20 cellular contexts compared by ENCODE assay signal in the genomic region with DNA sequence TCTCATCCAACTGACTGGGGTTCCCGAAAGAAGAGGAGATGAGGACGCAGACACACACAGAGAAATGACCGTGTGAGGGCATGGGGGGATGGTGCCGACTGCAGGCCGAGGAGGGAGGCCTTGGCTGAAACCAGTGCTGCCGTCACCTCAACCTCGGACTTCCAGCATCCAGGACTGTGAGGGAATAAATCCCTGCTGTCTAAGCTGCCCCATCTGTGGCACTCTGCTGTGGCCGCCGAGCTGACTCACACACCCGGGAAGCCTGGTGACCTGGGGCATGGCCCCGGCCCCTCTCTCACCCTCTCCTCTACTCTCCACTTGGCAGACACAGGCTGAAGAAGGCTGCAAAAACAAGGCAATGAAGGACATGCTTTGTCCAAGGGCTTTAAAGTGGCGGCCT. TPM values are rescaled to one million over a fixed set of nuclear protein-coding genes. Genes with fewer than 3 reads are reported as not detected.
DNase-seq lines count a peak whose midpoint lies in the region; ATAC-seq and TF ChIP-seq lines count a peak whose summit lies in the region.
"Had no signal": no experiment of that assay in that cellular context is flagged by ENCODE, and none has a peak within 500 bp of the region (broad histone marks: within the 10 kb centered on the region; RNA-seq: fewer than 3 reads in every experiment).

No MANE protein-coding gene starts in this region.

- H3K27me3 Mint-ChIP-seq in mesothelial cell of epicardium (ENCODE audit: low read depth) = no peaks in the 10 kb centered on the region

- H3K36me3 ChIP-seq in right atrium auricular region (no peaks in the 10 kb centered on the region), brain microvascular endothelial cell (replicated peaks) (no peaks in the 10 kb centered on the region)
- H3K36me3 ChIP-seq: breast epithelium had no signal

- H3K27me3 ChIP-seq in right atrium auricular region = no peaks in the 10 kb centered on the region
- H3K27me3 ChIP-seq in brain microvascular endothelial cell (replicated peaks) = no peaks in the 10 kb centered on the region
- H3K27me3 ChIP-seq: breast epithelium, testis had no signal

- H3K27ac Mint-ChIP-seq in mesothelial cell of epicardium = peak overlapping the region; percentile 34
- H3K27ac Mint-ChIP-seq: activated CD4-positive, alpha-beta T cell treated with anti-CD3 and anti-CD28 coated beads for 36 hours; natural killer cell treated with Interleukin-12 subunit alpha and Interleukin-12 subunit beta and Interleukin-15 and Interleukin-18, amount 100 ng/mL, for 72 hours had no signal

- TF ChIP-seq CTCF in right atrium auricular region (IDR thresholded peaks at IDR 0.05) = no peak
- peak; percentile 63 for TF ChIP-seq CTCF in brain microvascular endothelial cell (IDR thresholded peaks at IDR 0.05; ENCODE audit: low read depth, low read length, missing control alignments)
- TF ChIP-seq CTCF in mesothelial cell of epicardium (IDR thresholded peaks at IDR 0.05; ENCODE audit: unreplicated experiment) = no peak

- DNase-seq in left cardiac atrium (peak; percentile 3), right atrium auricular region (ENCODE audit: low spot score) (no peak), brain microvascular endothelial cell (no peak), mesothelial cell of epicardium (ENCODE audit: low spot score in 2 of 2, unreplicated experiment in 2 of 2) (no peak), UCSD-AML1 (lab: John Stamatoyannopoulos, UW; ENCODE audit: unreplicated experiment) (no peak), NCI-H748 treated with DMSO at 0.1 percent for 48 hours (lab: John Stamatoyannopoulos, UW) (no peak)
- no peak for DNase-seq in activated CD8-positive, alpha-beta memory T cell treated with anti-CD3 and anti-CD28 coated beads, Interleukin-2, amount 50 U/mL, for 4 hours
- DNase-seq: activated CD4-positive, alpha-beta T cell treated with anti-CD3 and anti-CD28 coated beads for 36 hours; activated naive CD4-positive, alpha-beta T cell treated with Interleukin-2 at 50 U/mL for 16 hours; effector CD4-positive, alpha-beta T cell; GF-D8; KBM-7; NCI-H146; NCI-H345; stimulated activated CD4-positive, alpha-beta T cell treated with anti-CD3 and anti-CD28 coated beads, Interleukin-2, amount 100 ng/mL, for 48 hours; T-helper 9 cell; testis had no signal

- H3K9me3 ChIP-seq in right atrium auricular region = no peaks in the 10 kb centered on the region
- H3K9me3 ChIP-seq: breast epithelium, testis had no signal

- peaks cover 27% of the 10 kb centered on the region for H3K4me1 Mint-ChIP-seq in mesothelial cell of epicardium
- H3K4me1 Mint-ChIP-seq: activated CD4-positive, alpha-beta T cell treated with anti-CD3 and anti-CD28 coated beads for 36 hours had no signal

- in situ Hi-C loops in brain microvascular endothelial cell (cut with HindIII; ENCODE audit: low pct_ligation_motif_present, low sequenced_read_pairs) = loop anchor here (10.0 to 25.0 kb wide), 2 partner anchors 72 to 150 kb away; no protein-coding TSS in a partner anchor

- H3K4me1 ChIP-seq in right atrium auricular region = peaks cover 0 to 11% of the 10 kb centered on the region in 2 donors
- H3K4me1 ChIP-seq: testis had no signal

- H3K4me3 Mint-ChIP-seq in mesothelial cell of epicardium = no peak overlapping the region
- H3K4me3 Mint-ChIP-seq: activated CD4-positive, alpha-beta T cell treated with anti-CD3 and anti-CD28 coated beads for 36 hours; natural killer cell treated with Interleukin-12 subunit alpha and Interleukin-12 subunit beta and Interleukin-15 and Interleukin-18, amount 100 ng/mL, for 72 hours had no signal

- intact Hi-C loops in left cardiac atrium (cut with DNase I) = no loop called here

- H3K36me3 Mint-ChIP-seq in mesothelial cell of epicardium = no peaks in the 10 kb centered on the region
- H3K36me3 Mint-ChIP-seq: natural killer cell treated with Interleukin-12 subunit alpha and Interleukin-12 subunit beta and Interleukin-15 and Interleukin-18, amount 100 ng/mL, for 72 hours had no signal

- ATAC-seq in left cardiac atrium = no peak
- ATAC-seq in HG03196 (IDR thresholded peaks at IDR 0.05; ENCODE audit: unreplicated experiment) = no peak
- ATAC-seq: activated CD4-positive, alpha-beta T cell treated with anti-CD3 and anti-CD28 coated beads for 36 hours; natural killer cell treated with Interleukin-12 subunit alpha and Interleukin-12 subunit beta and Interleukin-15 and Interleukin-18, amount 100 ng/mL, for 72 hours had no signal

- H3K27ac ChIP-seq in right atrium auricular region (no peak overlapping the region), brain microvascular endothelial cell (no peak overlapping the region)
- H3K27ac ChIP-seq: breast epithelium, testis had no signal

- no peaks in the 10 kb centered on the region for H3K9me3 Mint-ChIP-seq in mesothelial cell of epicardium
- H3K9me3 Mint-ChIP-seq: natural killer cell treated with Interleukin-12 subunit alpha and Interleukin-12 subunit beta and Interleukin-15 and Interleukin-18, amount 100 ng/mL, for 72 hours had no signal

- H3K4me3 ChIP-seq in right atrium auricular region (no peak overlapping the region), brain microvascular endothelial cell (ENCODE audit: low read depth, low read length) (no peak overlapping the region)
- H3K4me3 ChIP-seq: breast epithelium, testis had no signal

RNA-seq across cellular contexts. Expression of gene COL5A1, which starts 4.4 kb away (rescaled TPM):
- total RNA-seq in left cardiac atrium (10 to 100 TPM; 29.8 to 35.2 TPM), right atrium auricular region (10 to 100 TPM; 10.9 to 22.0 TPM), mesothelial cell of epicardium (549 to 605 TPM (median 596 TPM) in 3 replicates)
- total RNA-seq: natural killer cell treated with Interleukin-12 subunit alpha and Interleukin-12 subunit beta and Interleukin-15 and Interleukin-18, amount 100 ng/mL, for 72 hours had no signal

Comparison
In these comparisons a context has a peak if more than half of its experiments do, and no peak if none do; other contexts are left out.
1. RNA of gene COL5A1, which starts 4.4 kb away (total RNA-seq): 549 to 605 TPM in mesothelial cell of epicardium; 29.8 to 35.2 TPM in left cardiac atrium and 10.9 to 22.0 TPM in right atrium auricular region; every median in the first group is over 10 times any median in the second.